ENCODE assay signal across 1 cellular context in genomic region chr6:15400572-15401004, GRCh38.
TF ChIP-seq lines count a peak whose summit lies in the region.

No MANE protein-coding gene starts in this region.

TF ChIP-seq in HEK293, 187 proteins besides CTCF, POLR2A, EP300 and RAD21 (continued from another document and continues in another):
- TF ChIP-seq ZNF488 (tag by site-specific recombination; IDR thresholded peaks at IDR 0.05) (no peak), ZNF514 (tag by site-specific recombination; IDR thresholded peaks at IDR 0.05) (no peak), EGR2 (tag by site-specific recombination; IDR thresholded peaks at IDR 0.05; ENCODE audit: low read depth) (no peak), ZNF48 (tag by site-specific recombination; IDR thresholded peaks at IDR 0.05) (no peak), ZNF174 (tag by site-specific recombination; IDR thresholded peaks at IDR 0.05) (no peak), ZNF394 (tag by site-specific recombination; IDR thresholded peaks at IDR 0.05; ENCODE audit: borderline replicate concordance) (no peak), SP7 (tag by site-specific recombination; IDR thresholded peaks at IDR 0.05) (peak; percentile 76), ZNF473 (tag by site-specific recombination; IDR thresholded peaks at IDR 0.05) (no peak), ZNF248 (tag by site-specific recombination; IDR thresholded peaks at IDR 0.05) (no peak), ZNF501 (tag by site-specific recombination; IDR thresholded peaks at IDR 0.05) (no peak), ZNF175 (tag by site-specific recombination; IDR thresholded peaks at IDR 0.05) (no peak), KLF17 (tag by site-specific recombination; IDR thresholded peaks at IDR 0.05) (peak; percentile 58; the same call in 1 of the 2 replicates), ZNF221 (tag by site-specific recombination; IDR thresholded peaks at IDR 0.05; ENCODE audit: borderline replicate concordance) (no peak), MYNN (tag by site-specific recombination; IDR thresholded peaks at IDR 0.05; ENCODE audit: borderline replicate concordance) (no peak), ZNF24 (tag by site-specific recombination; IDR thresholded peaks at IDR 0.05) (no peak; the same call in 1 of the 2 replicates), ZNF660 (tag by site-specific recombination; IDR thresholded peaks at IDR 0.05) (no peak), ZNF23 (tag by site-specific recombination; IDR thresholded peaks at IDR 0.05; ENCODE audit: borderline replicate concordance) (no peak), MZF1 (tag by site-specific recombination; IDR thresholded peaks at IDR 0.05; ENCODE audit: borderline replicate concordance) (0 out of 2 replicates have a peak, but pooled peaks have one; percentile 32), WT1 (tag by site-specific recombination; IDR thresholded peaks at IDR 0.05) (peak; percentile 97), ZBTB17 (tag by site-specific recombination; IDR thresholded peaks at IDR 0.05) (peak; percentile 84), ZNF132 (tag by site-specific recombination; IDR thresholded peaks at IDR 0.05; ENCODE audit: borderline replicate concordance) (no peak), ZNF830 (tag by site-specific recombination; IDR thresholded peaks at IDR 0.05; ENCODE audit: low read depth) (no peak), ZNF280D (tag by site-specific recombination; IDR thresholded peaks at IDR 0.05) (no peak), ZNF280C (tag by site-specific recombination; IDR thresholded peaks at IDR 0.05) (no peak), ZNF211 (tag by site-specific recombination; IDR thresholded peaks at IDR 0.05; ENCODE audit: low read depth) (no peak), ZFHX2 (tag by site-specific recombination; conservative IDR thresholded peaks at IDR 0.05) (no peak), ZNF623 (tag by site-specific recombination; IDR thresholded peaks at IDR 0.05) (no peak), ZNF112 (tag by site-specific recombination; IDR thresholded peaks at IDR 0.05) (no peak), BCL11A (tag by site-specific recombination; IDR thresholded peaks at IDR 0.05; ENCODE audit: low read depth) (no peak), ZNF654 (tag by site-specific recombination; IDR thresholded peaks at IDR 0.05; ENCODE audit: low read depth) (no peak), ZNF114 (tag by site-specific recombination; IDR thresholded peaks at IDR 0.05) (no peak), PBX3 (CRISPR knock-in tag; IDR thresholded peaks at IDR 0.05) (no peak), ZBTB26 (tag by site-specific recombination; optimal IDR thresholded peaks at IDR 0.05) (peak; percentile 10), ZNF37A (tag by site-specific recombination; IDR thresholded peaks at IDR 0.05) (no peak), ZBTB49 (tag by site-specific recombination; IDR thresholded peaks at IDR 0.05; ENCODE audit: low read depth) (no peak), ZNF776 (tag by site-specific recombination; IDR thresholded peaks at IDR 0.05; ENCODE audit: borderline replicate concordance) (no peak), ATF2 (tag by site-specific recombination; IDR thresholded peaks at IDR 0.05; ENCODE audit: low read depth) (no peak), KLF16 (tag by site-specific recombination; IDR thresholded peaks at IDR 0.05) (no peak), ZNF121 (tag by site-specific recombination; IDR thresholded peaks at IDR 0.05) (no peak), ZFP37 (tag by site-specific recombination; IDR thresholded peaks at IDR 0.05) (no peak), ZNF214 (tag by site-specific recombination; IDR thresholded peaks at IDR 0.05; ENCODE audit: borderline replicate concordance) (no peak), ZSCAN4 (tag by site-specific recombination; IDR thresholded peaks at IDR 0.05) (no peak; the same call in 1 of the 2 replicates), SCRT2 (tag by site-specific recombination; IDR thresholded peaks at IDR 0.05) (no peak), ZNF707 (tag by site-specific recombination; IDR thresholded peaks at IDR 0.05) (no peak), ZNF510 (tag by site-specific recombination; IDR thresholded peaks at IDR 0.05; ENCODE audit: insufficient replicate concordance) (peak; percentile 7), HOXC10 (CRISPR knock-in tag; IDR thresholded peaks at IDR 0.05) (no peak), ZNF677 (tag by site-specific recombination; IDR thresholded peaks at IDR 0.05) (no peak), ZNF404 (tag by site-specific recombination; IDR thresholded peaks at IDR 0.05) (no peak), PRDM6 (tag by site-specific recombination; IDR thresholded peaks at IDR 0.05) (no peak), ZXDB (tag by site-specific recombination; IDR thresholded peaks at IDR 0.05) (peak; percentile 26; the same call in 1 of the 2 replicates)
